ENCODE assay signal across 14 cellular contexts in genomic region chr1:175890958-175891357, GRCh38.
A peak's percentile ranks its signal among the peaks of the same experiment; 100 is the strongest.
DNase-seq lines count a peak whose midpoint lies in the region; ATAC-seq and TF ChIP-seq lines count a peak whose summit lies in the region.
"Had no signal": no experiment of that assay in that cellular context is flagged by ENCODE, and none has a peak within 500 bp of the region (broad histone marks: within the 10 kb centered on the region; RNA-seq: fewer than 3 reads in every experiment).

No MANE protein-coding gene starts in this region.

- TF ChIP-seq CTCF in right atrium auricular region (IDR thresholded peaks at IDR 0.05): no peak
- no peak for TF ChIP-seq CTCF in endodermal cell (conservative IDR thresholded peaks at IDR 0.05)
- no peak for TF ChIP-seq CTCF in vagina (IDR thresholded peaks at IDR 0.05)

- no peaks in the 10 kb centered on the region for H3K27me3 ChIP-seq in right atrium auricular region
- H3K27me3 ChIP-seq in endodermal cell (ENCODE audit: control insufficient read depth, insufficient read depth, low read length, poor library complexity, severe bottlenecking): no peaks in the 10 kb centered on the region
- H3K27me3 ChIP-seq in vagina: no peaks in the 10 kb centered on the region

- no peak overlapping the region for H3K4me3 Mint-ChIP-seq in endodermal cell
- H3K4me3 Mint-ChIP-seq: CD4-positive, alpha-beta memory T cell; HFFc6 had no signal

- no peak for TF ChIP-seq POLR2A in vagina (IDR thresholded peaks at IDR 0.05)

- H3K27me3 Mint-ChIP-seq in endodermal cell (ENCODE audit: insufficient read depth): peaks cover 71% of the 10 kb centered on the region

- ATAC-seq in HG03196 (IDR thresholded peaks at IDR 0.05; ENCODE audit: unreplicated experiment): no peak

- intact Hi-C loops in cardiac septum (cut with DNase I) (no loop called here), vagina (cut with DNase I) (no loop called here)

- WGBS in endodermal cell (ENCODE audit: insufficient coverage in 1 of 2, insufficient read length in 1 of 2), 2 experiments: 95 to 96% methylated on average over 6 to 7 of the region's 7 CpGs

- no peak overlapping the region for H3K9ac ChIP-seq in endodermal cell (ENCODE audit: extremely low read depth, low read length, poor library complexity, severe bottlenecking)

- no peak overlapping the region for H3K27ac Mint-ChIP-seq in endodermal cell
- H3K27ac Mint-ChIP-seq: CD4-positive, alpha-beta memory T cell; HFFc6 had no signal

- peaks cover 5% of the 10 kb centered on the region for H3K9me3 Mint-ChIP-seq in endodermal cell
- H3K9me3 Mint-ChIP-seq: HFFc6 had no signal

- H3K4me1 ChIP-seq in right atrium auricular region (peaks cover 0 to 6% of the 10 kb centered on the region in 2 donors), endodermal cell (ENCODE audit: control insufficient read depth, insufficient read depth, low read length) (peaks cover 6% of the 10 kb centered on the region), vagina (no peaks in the 10 kb centered on the region)
- H3K4me1 ChIP-seq: HAP-1 had no signal

- H3K9me3 ChIP-seq in right atrium auricular region: no peaks in the 10 kb centered on the region
- H3K9me3 ChIP-seq in endodermal cell (ENCODE audit: control insufficient read depth, low read length): peaks cover 13% of the 10 kb centered on the region
- H3K9me3 ChIP-seq in vagina: no peaks in the 10 kb centered on the region
- H3K9me3 ChIP-seq: HAP-1 had no signal

- peak; percentile 72 for DNase-seq in cardiac septum (ENCODE audit: low spot score)
- DNase-seq in right atrium auricular region (ENCODE audit: low spot score): no peak
- DNase-seq in endodermal cell: peak; percentile 28
- DNase-seq in vagina (ENCODE audit: extremely low spot score in 2 of 2): peak; percentile 74 to 80
- no peak for DNase-seq in hippocampal formation (lab: John Stamatoyannopoulos, UW)
- DNase-seq: C1 segment of cervical spinal cord; CD4-positive, alpha-beta memory T cell; COR-L47; DMS153; DND-41; GOT3; HFFc6 had no signal

- H3K36me3 Mint-ChIP-seq in endodermal cell (ENCODE audit: low read depth): no peaks in the 10 kb centered on the region
- H3K36me3 Mint-ChIP-seq: CD4-positive, alpha-beta memory T cell had no signal

- H3K27ac ChIP-seq in right atrium auricular region: no peak overlapping the region
- H3K27ac ChIP-seq in endodermal cell (ENCODE audit: low read depth, low read length): no peak overlapping the region
- H3K27ac ChIP-seq in vagina: no peak overlapping the region

- H3K36me3 ChIP-seq in right atrium auricular region (no peaks in the 10 kb centered on the region), endodermal cell (ENCODE audit: control insufficient read depth, insufficient read depth, low read length) (no peaks in the 10 kb centered on the region), vagina (no peaks in the 10 kb centered on the region)
- H3K36me3 ChIP-seq: HAP-1 had no signal

- H3K4me1 Mint-ChIP-seq in endodermal cell: peaks cover 16% of the 10 kb centered on the region

- H3K4me3 ChIP-seq in right atrium auricular region (no peak overlapping the region), endodermal cell (ENCODE audit: low read length) (no peak overlapping the region), vagina (no peak overlapping the region)
- H3K4me3 ChIP-seq: HAP-1 had no signal

Comparison
In these comparisons a context has a peak if more than half of its experiments do, and no peak if none do; other contexts are left out.
1. DNase-seq: peak in cardiac septum (single experiment), endodermal cell (single experiment) and vagina (2 of 2); none in right atrium auricular region (single experiment) and hippocampal formation (0 of 2).